In the genomic region with DNA sequence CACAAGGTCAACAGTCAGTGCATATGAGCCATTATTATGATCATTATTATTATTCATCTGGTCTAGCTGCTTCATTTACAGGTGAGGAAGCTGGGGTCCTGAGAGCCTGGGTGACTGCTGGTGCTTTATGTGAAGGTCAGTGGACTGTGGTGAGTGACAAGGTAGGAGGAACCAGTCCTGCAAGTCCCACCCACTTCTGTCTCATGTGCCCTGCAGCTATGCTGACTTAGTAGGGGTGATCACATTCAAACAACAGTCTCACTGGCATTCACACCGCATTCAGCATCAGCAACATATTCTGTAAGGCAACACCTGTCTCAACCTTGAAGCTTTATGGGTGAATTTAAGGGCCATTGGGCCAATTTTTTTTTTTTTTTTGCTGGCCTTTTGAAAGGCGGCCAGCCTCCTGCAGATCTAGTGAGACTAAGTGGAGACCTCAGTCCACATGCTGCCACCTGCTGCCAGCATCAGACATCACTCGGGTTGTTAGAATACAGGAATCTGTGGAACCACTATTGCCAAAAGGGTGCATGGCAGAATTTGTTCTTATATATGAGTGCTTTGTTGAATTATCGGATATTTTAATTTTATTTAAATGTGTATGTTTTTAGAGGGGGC, we compare ENCODE assay signal across 8 cellular contexts. TPM values are rescaled to one million over a fixed set of nuclear protein-coding genes. Genes with fewer than 3 reads are reported as not detected.
DNase-seq lines count a peak whose midpoint lies in the region; ATAC-seq and TF ChIP-seq lines count a peak whose summit lies in the region.

No MANE protein-coding gene starts in this region.

- no peaks in the 10 kb centered on the region for H3K9me3 Mint-ChIP-seq in activated T-cell treated with anti-CD3 and anti-CD28 coated beads, Interleukin-2, amount 50 U/mL, for 4 hours
- H3K9me3 Mint-ChIP-seq in effector memory CD8-positive, alpha-beta T cell = no peaks in the 10 kb centered on the region
- H3K9me3 Mint-ChIP-seq in stimulated activated effector memory CD8-positive, alpha-beta T cell treated with anti-CD3 and anti-CD28 coated beads, Interleukin-12 subunit alpha, Interleukin-12 subunit beta, amount 100 ng/mL, for 72 hours = peaks cover 2% of the 10 kb centered on the region

- no peaks in the 10 kb centered on the region for H3K9me3 ChIP-seq in heart right ventricle

- peaks cover 0 to 5% (median 0%) of the 10 kb centered on the region in 9 donors for H3K4me1 ChIP-seq in heart right ventricle

- intact Hi-C loops in heart right ventricle (cut with DNase I) = loop anchor here in 2 of 10 donors (1.0 to 2.0 kb wide), 2 partner anchors 231 to 233 kb away; no protein-coding TSS in a partner anchor

- peaks cover 22% of the 10 kb centered on the region for H3K27me3 Mint-ChIP-seq in activated T-cell treated with anti-CD3 and anti-CD28 coated beads, Interleukin-2, amount 50 U/mL, for 4 hours (ENCODE audit: low read depth)
- H3K27me3 Mint-ChIP-seq in effector memory CD8-positive, alpha-beta T cell = peaks cover 36 to 39% of the 10 kb centered on the region in 2 donors

- no peaks in the 10 kb centered on the region for H3K36me3 Mint-ChIP-seq in activated T-cell treated with anti-CD3 and anti-CD28 coated beads, Interleukin-2, amount 50 U/mL, for 4 hours (ENCODE audit: insufficient read depth)
- no peaks in the 10 kb centered on the region for H3K36me3 Mint-ChIP-seq in effector memory CD8-positive, alpha-beta T cell (ENCODE audit: insufficient read depth)
- H3K36me3 Mint-ChIP-seq in stimulated activated effector memory CD8-positive, alpha-beta T cell treated with anti-CD3 and anti-CD28 coated beads, Interleukin-12 subunit alpha, Interleukin-12 subunit beta, amount 100 ng/mL, for 72 hours = peaks cover 4% of the 10 kb centered on the region

- peaks cover 16% of the 10 kb centered on the region for H3K4me1 Mint-ChIP-seq in activated T-cell treated with anti-CD3 and anti-CD28 coated beads, Interleukin-2, amount 50 U/mL, for 4 hours (ENCODE audit: low read depth)
- peaks cover 0 to 3% of the 10 kb centered on the region in 2 donors for H3K4me1 Mint-ChIP-seq in effector memory CD8-positive, alpha-beta T cell (ENCODE audit: low read depth in 2 of 2)
- peaks cover 7% of the 10 kb centered on the region for H3K4me1 Mint-ChIP-seq in stimulated activated effector memory CD8-positive, alpha-beta T cell treated with anti-CD3 and anti-CD28 coated beads, Interleukin-12 subunit alpha, Interleukin-12 subunit beta, amount 100 ng/mL, for 72 hours

- H3K27ac ChIP-seq in C4-2B = no peak overlapping the region
- no peak overlapping the region for H3K27ac ChIP-seq in heart right ventricle

- ATAC-seq in GM18511 (IDR thresholded peaks at IDR 0.05; ENCODE audit: unreplicated experiment) (peak; percentile 53), heart right ventricle (peak in 7 of 8 donors; percentile 29 to 73 (median 69))
- ATAC-seq in activated T-cell treated with anti-CD3 and anti-CD28 coated beads, Interleukin-2, amount 50 U/mL, for 4 hours = no peak
- ATAC-seq in effector memory CD8-positive, alpha-beta T cell (replicated peaks) = no peak
- ATAC-seq in stimulated activated effector memory CD8-positive, alpha-beta T cell treated with anti-CD3 and anti-CD28 coated beads, Interleukin-12 subunit alpha, Interleukin-12 subunit beta, amount 100 ng/mL, for 72 hours = no peak

- H3K4me3 ChIP-seq in heart right ventricle = no peak overlapping the region

- peak; percentile 75 for TF ChIP-seq CTCF in C4-2B (conservative IDR thresholded peaks at IDR 0.05)
- TF ChIP-seq CTCF in heart right ventricle (IDR thresholded peaks at IDR 0.05) = peak in 8 of 9 donors; percentile 6 to 58 (median 42)

- no peak overlapping the region for H3K27ac Mint-ChIP-seq in effector memory CD8-positive, alpha-beta T cell
- no peak overlapping the region for H3K27ac Mint-ChIP-seq in stimulated activated effector memory CD8-positive, alpha-beta T cell treated with anti-CD3 and anti-CD28 coated beads, Interleukin-12 subunit alpha, Interleukin-12 subunit beta, amount 100 ng/mL, for 72 hours

- H3K27me3 ChIP-seq in heart right ventricle = peaks cover 0 to 39% (median 10%) of the 10 kb centered on the region in 7 donors

- no peak overlapping the region for H3K4me3 Mint-ChIP-seq in activated T-cell treated with anti-CD3 and anti-CD28 coated beads, Interleukin-2, amount 50 U/mL, for 4 hours
- H3K4me3 Mint-ChIP-seq in effector memory CD8-positive, alpha-beta T cell = no peak overlapping the region
- H3K4me3 Mint-ChIP-seq in stimulated activated effector memory CD8-positive, alpha-beta T cell treated with anti-CD3 and anti-CD28 coated beads, Interleukin-12 subunit alpha, Interleukin-12 subunit beta, amount 100 ng/mL, for 72 hours = no peak overlapping the region

- H3K36me3 ChIP-seq in heart right ventricle = no peaks in the 10 kb centered on the region

- DNase-seq in NCI-H2227 treated with DMSO at 0.1 percent for 48 hours (lab: John Stamatoyannopoulos, UW) (peak; percentile 38), heart right ventricle (peak in 1 of 2 donors; percentile 34)
- DNase-seq in activated T-cell treated with anti-CD3 and anti-CD28 coated beads, Interleukin-2, amount 50 U/mL, for 4 hours = peak; percentile 24
- peak; percentile 16 to 19 for DNase-seq in stimulated activated CD4-positive, alpha-beta T cell treated with anti-CD3 and anti-CD28 coated beads, Interleukin-1b, Interleukin-23, amount 100 ng/mL, for 4 hours (ENCODE audit: low read depth in 2 of 2)
- no peak for DNase-seq in effector memory CD8-positive, alpha-beta T cell
- DNase-seq in stimulated activated effector memory CD8-positive, alpha-beta T cell treated with anti-CD3 and anti-CD28 coated beads, Interleukin-12 subunit alpha, Interleukin-12 subunit beta, amount 100 ng/mL, for 72 hours (ENCODE audit: low spot score in 2 of 2) = no peak

- 15 to 34% methylated on average over 4 of the region's 4 CpGs for WGBS in heart right ventricle, 2 donors

RNA-seq across cellular contexts. Expression of a gene that starts 59.9 kb away (rescaled TPM):
- total RNA-seq in activated T-cell treated with anti-CD3 and anti-CD28 coated beads, Interleukin-2, amount 50 U/mL, for 4 hours = under 1 TPM in 1 of 3 donors, not detected in 2; 0.08 TPM
- total RNA-seq in heart right ventricle = 10 to 100 TPM in 1 of 10 donors, 1 to 10 TPM in 4, under 1 TPM in 5; 0.04 to 21.7 (median 1.3) TPM
- polyA plus RNA-seq in heart right ventricle = under 1 TPM; 0.06 to 0.44 TPM

Comparison
In these comparisons a context has a peak if more than half of its experiments do, and no peak if none do; other contexts are left out.
1. ATAC-seq: peak in GM18511 (single experiment) and heart right ventricle (7 of 8); none in activated T-cell treated with anti-CD3 and anti-CD28 coated beads, Interleukin-2, amount 50 U/mL, for 4 hours (0 of 2), effector memory CD8-positive, alpha-beta T cell (single experiment) and stimulated activated effector memory CD8-positive, alpha-beta T cell treated with anti-CD3 and anti-CD28 coated beads, Interleukin-12 subunit alpha, Interleukin-12 subunit beta, amount 100 ng/mL, for 72 hours (single experiment).
2. DNase-seq: peak in NCI-H2227 treated with DMSO at 0.1 percent for 48 hours (single experiment), activated T-cell treated with anti-CD3 and anti-CD28 coated beads, Interleukin-2, amount 50 U/mL, for 4 hours (single experiment) and stimulated activated CD4-positive, alpha-beta T cell treated with anti-CD3 and anti-CD28 coated beads, Interleukin-1b, Interleukin-23, amount 100 ng/mL, for 4 hours (2 of 2); none in effector memory CD8-positive, alpha-beta T cell (0 of 3) and stimulated activated effector memory CD8-positive, alpha-beta T cell treated with anti-CD3 and anti-CD28 coated beads, Interleukin-12 subunit alpha, Interleukin-12 subunit beta, amount 100 ng/mL, for 72 hours (0 of 2).